In genomic region chr1:213988639-213989070, GRCh38 we compare ENCODE assay signal across 8 cellular contexts. TPM values are rescaled to one million over a fixed set of nuclear protein-coding genes. Genes with fewer than 3 reads are reported as not detected.
DNase-seq lines count a peak whose midpoint lies in the region; ATAC-seq and TF ChIP-seq lines count a peak whose summit lies in the region.

No MANE protein-coding gene starts in this region.

- no peak for ATAC-seq in central memory CD8-positive, alpha-beta T cell (replicated peaks; ENCODE audit: extremely low read depth, poor library complexity, severe bottlenecking)
- ATAC-seq in lung (ENCODE audit: insufficient read depth, low FRiP score) = no peak
- no peak for ATAC-seq in upper lobe of right lung

- H3K4me3 ChIP-seq in lung (peak overlapping the region; percentile 3), upper lobe of right lung (peak overlapping the region; percentile 49)

- TF ChIP-seq CTCF in lung (IDR thresholded peaks at IDR 0.05; ENCODE audit: control extremely low read depth, extremely low read depth) (no peak), upper lobe of right lung (IDR thresholded peaks at IDR 0.05) (no peak)

- H3K9me3 Mint-ChIP-seq in central memory CD8-positive, alpha-beta T cell = peaks cover 11% of the 10 kb centered on the region

- H3K27ac ChIP-seq in lung (ENCODE audit: low read depth in 1 of 2, low read length in 1 of 2) (peak overlapping the region in 1 of 2 donors; percentile 78), upper lobe of right lung (no peak overlapping the region)

- WGBS in lung, 2 donors = 1 to 2% methylated on average over 19 of the region's 19 CpGs

- H3K4me1 ChIP-seq in lung (ENCODE audit: control insufficient read depth in 2 of 2, insufficient read depth in 2 of 2, low read length in 2 of 2) (peaks cover 0 to 10% of the 10 kb centered on the region in 2 donors), upper lobe of right lung (peaks cover 21% of the 10 kb centered on the region)

- peaks cover 3% of the 10 kb centered on the region for H3K36me3 Mint-ChIP-seq in central memory CD8-positive, alpha-beta T cell (ENCODE audit: insufficient read depth)

- H3K4me3 Mint-ChIP-seq in central memory CD8-positive, alpha-beta T cell = peak overlapping the region; percentile 74

- DNase-seq in Daoy (ENCODE audit: low read depth) = peak; percentile 42
- peak; percentile 73 for DNase-seq in NCI-H1105 treated with DMSO at 0.1 percent for 48 hours (lab: John Stamatoyannopoulos, UW)
- DNase-seq in central memory CD8-positive, alpha-beta T cell (ENCODE audit: low spot score in 2 of 2) = no peak
- DNase-seq in lung (ENCODE audit: low spot score) = no peak
- DNase-seq in upper lobe of right lung = no peak
- DNase-seq in NCI-H1436 treated with DMSO at 0.1 percent for 48 hours (lab: John Stamatoyannopoulos, UW) = no peak
- DNase-seq in T1000 (lab: John Stamatoyannopoulos, UW) = no peak
- no peak for DNase-seq in GOT3 (lab: John Stamatoyannopoulos, UW)

- H3K36me3 ChIP-seq in lung (ENCODE audit: control insufficient read depth in 2 of 2, insufficient read depth in 2 of 2, low read length in 2 of 2) (no peaks in the 10 kb centered on the region), upper lobe of right lung (no peaks in the 10 kb centered on the region)

- peaks cover 4% of the 10 kb centered on the region for H3K27me3 ChIP-seq in lung (ENCODE audit: control insufficient read depth, insufficient read depth)
- H3K27me3 ChIP-seq in upper lobe of right lung = peaks cover 73% of the 10 kb centered on the region

- peaks cover 27% of the 10 kb centered on the region for H3K4me1 Mint-ChIP-seq in central memory CD8-positive, alpha-beta T cell

- H3K27ac Mint-ChIP-seq in central memory CD8-positive, alpha-beta T cell (ENCODE audit: low read depth) = no peak overlapping the region

- H3K9me3 ChIP-seq in lung (ENCODE audit: control insufficient read depth in 2 of 2, insufficient read depth in 1 of 2, low read length in 1 of 2) = peaks cover 0 to 7% of the 10 kb centered on the region in 2 donors
- no peaks in the 10 kb centered on the region for H3K9me3 ChIP-seq in upper lobe of right lung

- H3K27me3 Mint-ChIP-seq in central memory CD8-positive, alpha-beta T cell = peaks cover 95% of the 10 kb centered on the region

- intact Hi-C loops in upper lobe of right lung (cut with DNase I) = no loop called here

RNA-seq across cellular contexts. Expression of gene PROX1, which starts 0.9 kb away (rescaled TPM):
- 0.98 and 1.5 TPM in 2 replicates for total RNA-seq in Daoy (2014; rRNA removed; shearing (Covaris generic))
- total RNA-seq in lung (10 to 100 TPM in 1 of 2 donors, 1 to 10 TPM in 1; 7.6 to 10.1 TPM), upper lobe of right lung (14.1 TPM)
- under 1 TPM; 0.33 to 0.45 TPM for polyA plus RNA-seq in lung

Comparison
In these comparisons a context has a peak if more than half of its experiments do, and no peak if none do; other contexts are left out.
1. DNase-seq: peak in Daoy (single experiment) and NCI-H1105 treated with DMSO at 0.1 percent for 48 hours (single experiment); none in central memory CD8-positive, alpha-beta T cell (0 of 2), lung (single experiment), upper lobe of right lung (single experiment), NCI-H1436 treated with DMSO at 0.1 percent for 48 hours (single experiment), T1000 (single experiment) and GOT3 (single experiment).